In the genomic region with DNA sequence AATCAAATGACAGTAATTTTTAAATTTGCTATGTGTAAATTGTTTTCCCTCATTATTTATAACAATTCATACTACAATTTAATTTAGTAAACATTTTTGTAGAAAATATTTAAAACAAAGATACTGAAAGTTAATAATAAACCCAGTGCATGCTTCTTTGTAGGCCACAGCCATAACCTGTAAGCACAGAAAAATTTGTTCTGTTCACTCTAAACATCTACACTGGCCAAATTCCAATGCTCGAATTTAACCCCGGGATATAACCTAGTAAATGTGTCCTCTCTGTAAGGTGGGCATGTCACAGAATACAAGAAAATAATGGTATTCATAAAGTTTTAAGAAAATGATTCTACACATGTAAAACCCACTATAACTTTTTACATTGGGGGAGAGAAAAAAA, we compare ENCODE assay signal across 6 cellular contexts. TPM values are rescaled to one million over a fixed set of nuclear protein-coding genes. Genes with fewer than 3 reads are reported as not detected.
"Had no signal": no experiment of that assay in that cellular context is flagged by ENCODE, and none has a peak within 500 bp of the region (broad histone marks: within the 10 kb centered on the region; RNA-seq: fewer than 3 reads in every experiment).

No MANE protein-coding gene starts in this region.

RNA-seq across cellular contexts. Expression of gene FOLH1, which starts 22.2 kb away (rescaled TPM):
- total RNA-seq: HepG2, IMR-90, NCI-H460, PC-9, Peyer's patch, SJCRH30 had no signal
- polyA plus RNA-seq: HepG2, IMR-90 had no signal
